Comparison of ENCODE assay signal across 11 cellular contexts in genomic region chr6:35026434-35027222, GRCh38.
DNase-seq lines count a peak whose midpoint lies in the region; ATAC-seq and TF ChIP-seq lines count a peak whose summit lies in the region.
"Had no signal": no experiment of that assay in that cellular context is flagged by ENCODE, and none has a peak within 500 bp of the region (broad histone marks: within the 10 kb centered on the region; RNA-seq: fewer than 3 reads in every experiment).

No MANE protein-coding gene starts in this region.

- no peaks in the 10 kb centered on the region for H4K20me1 ChIP-seq in hepatocyte (ENCODE audit: insufficient read depth, poor library complexity, severe bottlenecking)

- DNase-seq in HT1080 (ENCODE audit: low read depth) = peak; percentile 79
- peak; percentile 32 for DNase-seq in astrocyte of the spinal cord (ENCODE audit: low read depth, low spot score)
- DNase-seq in hepatocyte (ENCODE audit: low spot score) = no peak
- DNase-seq in CD1c-positive myeloid dendritic cell (ENCODE audit: extremely low spot score) = no peak
- DNase-seq in GM20000 (ENCODE audit: low spot score) = no peak
- no peak for DNase-seq in stimulated activated CD8-positive, alpha-beta memory T cell treated with anti-CD3 and anti-CD28 coated beads, Interleukin-4, amount 100 ng/mL, for 48 hours
- DNase-seq: activated CD4-positive, alpha-beta T cell treated with anti-CD3 and anti-CD28 coated beads, Interleukin-2, amount 50 U/mL, for 48 hours; CD4-positive, CD25-positive, alpha-beta regulatory T cell; NCI-H2029 had no signal

- in situ Hi-C loops in astrocyte of the spinal cord (cut with HindIII; ENCODE audit: low sequenced_read_pairs) = no loop called here

- 77% methylated on average over 5 of the region's 5 CpGs for WGBS in hepatocyte (ENCODE audit: low lambda C conversion rate, missing lambda C conversion rate)

- no peaks in the 10 kb centered on the region for H3K9me3 ChIP-seq in hepatocyte (ENCODE audit: low read depth)

- H3K4me3 ChIP-seq in astrocyte of the spinal cord (ENCODE audit: low read depth, low read length) = no peak overlapping the region
- H3K4me3 ChIP-seq in hepatocyte = no peak overlapping the region

- H3K4me1 ChIP-seq in hepatocyte (ENCODE audit: insufficient read depth) = peaks cover 24% of the 10 kb centered on the region

- H3K27me3 ChIP-seq in hepatocyte = no peaks in the 10 kb centered on the region

- peaks cover 37% of the 10 kb centered on the region for H3K79me2 ChIP-seq in hepatocyte

- peak overlapping the region; percentile 10 for H3K4me2 ChIP-seq in hepatocyte

- H3K27ac ChIP-seq in hepatocyte (peak overlapping the region; percentile 85), temporal lobe (ENCODE audit: low read depth, low read length) (peak overlapping the region; percentile 33)

- H3K9me2 ChIP-seq in hepatocyte (replicated peaks; ENCODE audit: insufficient read depth) = no peaks in the 10 kb centered on the region

- TF ChIP-seq CTCF in astrocyte of the spinal cord (IDR thresholded peaks at IDR 0.05; ENCODE audit: low read depth, low read length) = no peak
- no peak for TF ChIP-seq CTCF in hepatocyte (IDR thresholded peaks at IDR 0.05; ENCODE audit: poor library complexity)
- no peak for TF ChIP-seq CTCF in GM20000 (IDR thresholded peaks at IDR 0.05; ENCODE audit: extremely low read depth, missing control alignments)

- H3K36me3 ChIP-seq in hepatocyte (replicated peaks; ENCODE audit: insufficient read depth, low read depth) = no peaks in the 10 kb centered on the region

- H2AFZ ChIP-seq in hepatocyte = no peak overlapping the region

- ATAC-seq in HG02852 (IDR thresholded peaks at IDR 0.05; ENCODE audit: unreplicated experiment) = no peak

Comparison
In these comparisons a context has a peak if more than half of its experiments do, and no peak if none do; other contexts are left out.
1. DNase-seq: peak in HT1080 (single experiment) and astrocyte of the spinal cord (single experiment); none in hepatocyte (single experiment), CD1c-positive myeloid dendritic cell (single experiment), GM20000 (single experiment) and stimulated activated CD8-positive, alpha-beta memory T cell treated with anti-CD3 and anti-CD28 coated beads, Interleukin-4, amount 100 ng/mL, for 48 hours (single experiment).